ENCODE assay signal across 22 cellular contexts in genomic region chr2:232134939-232135338, GRCh38.
A peak's percentile ranks its signal among the peaks of the same experiment; 100 is the strongest.
DNase-seq lines count a peak whose midpoint lies in the region; ATAC-seq, FAIRE-seq and TF ChIP-seq lines count a peak whose summit lies in the region.
"Had no signal": no experiment of that assay in that cellular context is flagged by ENCODE, and none has a peak within 500 bp of the region (broad histone marks: within the 10 kb centered on the region; RNA-seq: fewer than 3 reads in every experiment).

No MANE protein-coding gene starts in this region.

- DNase-seq in CD4-positive, CD25-positive, alpha-beta regulatory T cell, result no peak
- no peak for DNase-seq in CD8-positive, alpha-beta T cell
- no peak for DNase-seq in T-helper 17 cell
- no peak for DNase-seq in naive thymus-derived CD8-positive, alpha-beta T cell
- no peak for DNase-seq in AG08396 (ENCODE audit: low spot score)
- no peak for DNase-seq in GM19239 (ENCODE audit: insufficient read length, low spot score)
- no peak for DNase-seq in HT-29 (ENCODE audit: low spot score)
- DNase-seq: IMR-90, NCI-H1105, NCI-H146, NCI-H2029, NCI-H226, NCI-H524 treated with DMSO at 0.1 percent for 48 hours, PC-9, RPMI8226, SIG-M5, SK-N-SH had no signal

- H3K36me3 Mint-ChIP-seq in CD4-positive, CD25-positive, alpha-beta regulatory T cell, result peaks cover 32% of the 10 kb centered on the region
- H3K36me3 Mint-ChIP-seq in CD8-positive, alpha-beta T cell, result peaks cover 35% of the 10 kb centered on the region
- H3K36me3 Mint-ChIP-seq in T-helper 17 cell (ENCODE audit: low read depth), result peaks cover 5% of the 10 kb centered on the region
- H3K36me3 Mint-ChIP-seq in naive thymus-derived CD8-positive, alpha-beta T cell, result peaks cover 11 to 32% (median 12%) of the 10 kb centered on the region in 3 donors

- no peaks in the 10 kb centered on the region for H3K9me3 Mint-ChIP-seq in CD4-positive, CD25-positive, alpha-beta regulatory T cell
- H3K9me3 Mint-ChIP-seq in CD8-positive, alpha-beta T cell, result no peaks in the 10 kb centered on the region
- no peaks in the 10 kb centered on the region for H3K9me3 Mint-ChIP-seq in naive thymus-derived CD8-positive, alpha-beta T cell

- no peak overlapping the region for H3K4me3 Mint-ChIP-seq in CD4-positive, CD25-positive, alpha-beta regulatory T cell
- no peak overlapping the region for H3K4me3 Mint-ChIP-seq in CD8-positive, alpha-beta T cell
- H3K4me3 Mint-ChIP-seq in T-helper 17 cell, result no peak overlapping the region
- H3K4me3 Mint-ChIP-seq in naive thymus-derived CD8-positive, alpha-beta T cell, result peak overlapping the region in 3 of 10 donors; percentile 3 to 44 (median 11)

- FAIRE-seq in GM19239 (lab: Jason Lieb, UNC), result no peak
- FAIRE-seq: GM12891, H1 had no signal

- no peak for ATAC-seq in CD4-positive, CD25-positive, alpha-beta regulatory T cell (ENCODE audit: low read depth in 2 of 2)
- ATAC-seq in CD8-positive, alpha-beta T cell, result no peak
- no peak for ATAC-seq in T-helper 17 cell
- no peak for ATAC-seq in naive thymus-derived CD8-positive, alpha-beta T cell
- ATAC-seq: HCT116 had no signal

- H3K4me1 Mint-ChIP-seq in CD4-positive, CD25-positive, alpha-beta regulatory T cell, result peaks cover 21 to 39% (median 32%) of the 10 kb centered on the region in 4 donors
- peaks cover 55% of the 10 kb centered on the region for H3K4me1 Mint-ChIP-seq in CD8-positive, alpha-beta T cell (ENCODE audit: low read depth)
- peaks cover 35% of the 10 kb centered on the region for H3K4me1 Mint-ChIP-seq in T-helper 17 cell
- peaks cover 36 to 56% (median 54%) of the 10 kb centered on the region in 4 donors for H3K4me1 Mint-ChIP-seq in naive thymus-derived CD8-positive, alpha-beta T cell

- intact Hi-C loops in CD8-positive, alpha-beta T cell (cut with DNase I, micrococcal nuclease), result no loop called here

- CTCF ChIA-PET in CD8-positive, alpha-beta T cell (lab: Charles Lee), result interaction anchor here (0.9 to 1.1 kb wide), 2 partner anchors 208 to 210 kb away, joined by 3 to 5 read pairs; partner anchors contain the start of gene NPPC

- H3K27me3 Mint-ChIP-seq in CD4-positive, CD25-positive, alpha-beta regulatory T cell, result no peaks in the 10 kb centered on the region
- H3K27me3 Mint-ChIP-seq in CD8-positive, alpha-beta T cell (ENCODE audit: low read depth), result no peaks in the 10 kb centered on the region
- H3K27me3 Mint-ChIP-seq in T-helper 17 cell, result no peaks in the 10 kb centered on the region
- no peaks in the 10 kb centered on the region for H3K27me3 Mint-ChIP-seq in naive thymus-derived CD8-positive, alpha-beta T cell

- POLR2A ChIA-PET in CD8-positive, alpha-beta T cell (lab: Charles Lee), result no interaction called here
- POLR2A ChIA-PET in naive thymus-derived CD8-positive, alpha-beta T cell (lab: Charles Lee), result interaction anchor here (0.7 to 0.9 kb wide), 2 partner anchors 51 to 181 kb away, joined by 3 to 4 read pairs; no protein-coding TSS in a partner anchor

- no peak overlapping the region for H3K4me3 ChIP-seq in CD4-positive, CD25-positive, alpha-beta regulatory T cell (ENCODE audit: low read depth, low read length)
- no peak overlapping the region for H3K4me3 ChIP-seq in CD8-positive, alpha-beta T cell (ENCODE audit: low read depth, low read length)
- H3K4me3 ChIP-seq: PC-9 had no signal

- no peak for TF ChIP-seq CTCF in CD8-positive, alpha-beta T cell (IDR thresholded peaks at IDR 0.05)

- no peaks in the 10 kb centered on the region for H3K9me3 ChIP-seq in CD4-positive, CD25-positive, alpha-beta regulatory T cell (ENCODE audit: control insufficient read depth in 2 of 2, low read length in 2 of 2)
- H3K9me3 ChIP-seq in CD8-positive, alpha-beta T cell (ENCODE audit: low read length), result no peaks in the 10 kb centered on the region
- no peaks in the 10 kb centered on the region for H3K9me3 ChIP-seq in T-helper 17 cell (ENCODE audit: control insufficient read depth, low read length, poor library complexity, severe bottlenecking)
- H3K9me3 ChIP-seq: SK-N-SH had no signal

- H3K4me1 ChIP-seq in CD4-positive, CD25-positive, alpha-beta regulatory T cell (ENCODE audit: control insufficient read depth, insufficient read depth, low read length, poor library complexity, severe bottlenecking), result peaks cover 13% of the 10 kb centered on the region
- H3K4me1 ChIP-seq in CD8-positive, alpha-beta T cell (ENCODE audit: insufficient read depth, low read length), result peaks cover 40% of the 10 kb centered on the region

- no peak overlapping the region for H3K27ac ChIP-seq in CD4-positive, CD25-positive, alpha-beta regulatory T cell (ENCODE audit: insufficient read depth, low read length, poor library complexity, severe bottlenecking)
- no peak overlapping the region for H3K27ac ChIP-seq in CD8-positive, alpha-beta T cell (ENCODE audit: low read depth, low read length)
- H3K27ac ChIP-seq: C4-2B, KMS-11, PC-9 had no signal

- peaks cover 22% of the 10 kb centered on the region for H3K36me3 ChIP-seq in CD4-positive, CD25-positive, alpha-beta regulatory T cell (ENCODE audit: control insufficient read depth, insufficient read depth, low read length)
- no peaks in the 10 kb centered on the region for H3K36me3 ChIP-seq in CD8-positive, alpha-beta T cell (ENCODE audit: insufficient read depth, low read length)

- peak overlapping the region in 2 of 3 donors; percentile 57 to 78 for H3K27ac Mint-ChIP-seq in CD4-positive, CD25-positive, alpha-beta regulatory T cell
- peak overlapping the region; percentile 75 for H3K27ac Mint-ChIP-seq in CD8-positive, alpha-beta T cell
- peak overlapping the region; percentile 82 for H3K27ac Mint-ChIP-seq in T-helper 17 cell
- peak overlapping the region; percentile 45 to 93 (median 81) for H3K27ac Mint-ChIP-seq in naive thymus-derived CD8-positive, alpha-beta T cell

- H3K27me3 ChIP-seq in CD4-positive, CD25-positive, alpha-beta regulatory T cell (ENCODE audit: control insufficient read depth, insufficient read depth, low read length), result no peaks in the 10 kb centered on the region
- no peaks in the 10 kb centered on the region for H3K27me3 ChIP-seq in CD8-positive, alpha-beta T cell (ENCODE audit: insufficient read depth, low read length)
